In genomic region chr7:148914208-148914777, GRCh38 we compare ENCODE assay signal across 9 cellular contexts. TPM values are rescaled to one million over a fixed set of nuclear protein-coding genes. Genes with fewer than 3 reads are reported as not detected.
DNase-seq lines count a peak whose midpoint lies in the region; ATAC-seq, FAIRE-seq and TF ChIP-seq lines count a peak whose summit lies in the region.
"Had no signal": no experiment of that assay in that cellular context is flagged by ENCODE, and none has a peak within 500 bp of the region (broad histone marks: within the 10 kb centered on the region; RNA-seq: fewer than 3 reads in every experiment).

No MANE protein-coding gene starts in this region.

- H3K27ac ChIP-seq in A549 = peak overlapping the region in 1 of 2 experiments; percentile 72; a peak in 4 of 6 replicates
- H3K27ac ChIP-seq in hepatocyte = no peak overlapping the region

- peaks cover 86% of the 10 kb centered on the region for H3K4me1 Mint-ChIP-seq in stimulated activated naive CD8-positive, alpha-beta T cell treated with anti-CD3 and anti-CD28 coated beads, Interleukin-15, Interleukin-2, amounts not matched to agents 100 ng/mL and 50 ng/mL, for 24 hours (ENCODE audit: low read depth)
- H3K4me1 Mint-ChIP-seq in endothelial cell (ENCODE audit: unreplicated experiment) = no peaks in the 10 kb centered on the region

- ATAC-seq in A549 = peak; percentile 77 to 84
- ATAC-seq in GM19372 (IDR thresholded peaks at IDR 0.05; ENCODE audit: low read depth, unreplicated experiment) = peak; percentile 50
- ATAC-seq in HG03469 (IDR thresholded peaks at IDR 0.05; ENCODE audit: unreplicated experiment) = peak; percentile 39

- H3K79me2 ChIP-seq in hepatocyte = no peaks in the 10 kb centered on the region

- TF ChIP-seq EP300 in A549 (IDR thresholded peaks at IDR 0.05) = no peak

- DNase-seq in A549 (ENCODE audit: low read depth in 1 of 2, low spot score in 1 of 2) (peak; percentile 18 to 41), hepatocyte (ENCODE audit: low spot score) (peak; percentile 37), cerebellar cortex (ENCODE audit: low spot score) (no peak), endothelial cell (ENCODE audit: low spot score) (no peak)
- DNase-seq in activated CD4-positive, alpha-beta T cell treated with anti-CD3 and anti-CD28 coated beads, Interleukin-2, amount 50 U/mL, for 48 hours = peak; percentile 60 to 70
- DNase-seq: DND-41 had no signal

- no peak for TF ChIP-seq RAD21 in A549 (conservative IDR thresholded peaks at IDR 0.05 in 1 of 2, IDR thresholded peaks at IDR 0.05 in 1 of 2)

- no peaks in the 10 kb centered on the region for H3K36me3 ChIP-seq in hepatocyte (replicated peaks; ENCODE audit: insufficient read depth, low read depth)

- H3K36me3 Mint-ChIP-seq in stimulated activated naive CD8-positive, alpha-beta T cell treated with anti-CD3 and anti-CD28 coated beads, Interleukin-15, Interleukin-2, amounts not matched to agents 100 ng/mL and 50 ng/mL, for 24 hours (ENCODE audit: low read depth) = no peaks in the 10 kb centered on the region
- H3K36me3 Mint-ChIP-seq in endothelial cell (ENCODE audit: low read depth, unreplicated experiment) = no peaks in the 10 kb centered on the region

- no peak for TF ChIP-seq POLR2A in A549 (IDR thresholded peaks at IDR 0.05; ENCODE audit: low read length)

- no peaks in the 10 kb centered on the region for H3K9me2 ChIP-seq in hepatocyte (replicated peaks; ENCODE audit: insufficient read depth)

- no peaks in the 10 kb centered on the region for H4K20me1 ChIP-seq in hepatocyte (ENCODE audit: insufficient read depth, poor library complexity, severe bottlenecking)

- no peak for FAIRE-seq in A549 (lab: Jason Lieb, UNC)

- peak overlapping the region; percentile 75 for H3K4me3 Mint-ChIP-seq in stimulated activated naive CD8-positive, alpha-beta T cell treated with anti-CD3 and anti-CD28 coated beads, Interleukin-15, Interleukin-2, amounts not matched to agents 100 ng/mL and 50 ng/mL, for 24 hours
- no peak overlapping the region for H3K4me3 Mint-ChIP-seq in endothelial cell (ENCODE audit: unreplicated experiment)

- H3K9me3 Mint-ChIP-seq in stimulated activated naive CD8-positive, alpha-beta T cell treated with anti-CD3 and anti-CD28 coated beads, Interleukin-15, Interleukin-2, amounts not matched to agents 100 ng/mL and 50 ng/mL, for 24 hours = no peaks in the 10 kb centered on the region
- H3K9me3 Mint-ChIP-seq in endothelial cell (ENCODE audit: unreplicated experiment) = no peaks in the 10 kb centered on the region

- peak overlapping the region; percentile 98 for H3K27ac Mint-ChIP-seq in stimulated activated naive CD8-positive, alpha-beta T cell treated with anti-CD3 and anti-CD28 coated beads, Interleukin-15, Interleukin-2, amounts not matched to agents 100 ng/mL and 50 ng/mL, for 24 hours
- no peak overlapping the region for H3K27ac Mint-ChIP-seq in endothelial cell (ENCODE audit: unreplicated experiment)

- 66% methylated on average over 10 of the region's 10 CpGs for WGBS in A549 (ENCODE audit: missing lambda C conversion rate)
- 55% methylated on average over 10 of the region's 10 CpGs for WGBS in hepatocyte (ENCODE audit: low lambda C conversion rate, missing lambda C conversion rate)

- no peak overlapping the region for H2AFZ ChIP-seq in hepatocyte

- H3K27me3 ChIP-seq in hepatocyte = peaks cover under 1% of the 10 kb centered on the region

- H3K4me3 ChIP-seq in A549 (no peak overlapping the region), hepatocyte (no peak overlapping the region)

- no peak for TF ChIP-seq CTCF in A549 (IDR thresholded peaks at IDR 0.05)
- TF ChIP-seq CTCF in hepatocyte (IDR thresholded peaks at IDR 0.05; ENCODE audit: poor library complexity) = no peak
- no peak for TF ChIP-seq CTCF in endothelial cell (IDR thresholded peaks at IDR 0.05; ENCODE audit: unreplicated experiment)

- H3K4me1 ChIP-seq in A549 = peaks cover 26% of the 10 kb centered on the region
- H3K4me1 ChIP-seq in hepatocyte (ENCODE audit: insufficient read depth) = no peaks in the 10 kb centered on the region

- H3K4me2 ChIP-seq in A549 (peak overlapping the region; percentile 53), hepatocyte (no peak overlapping the region)

- CTCF ChIA-PET in A549 (lab: Yijun Ruan, JAX) = interaction anchor here (0.6 to 2.0 kb wide), 6 partner anchors 10 to 904 kb away, joined by 3 to 4 read pairs (median 3); no protein-coding TSS in a partner anchor

- H3K27me3 Mint-ChIP-seq in stimulated activated naive CD8-positive, alpha-beta T cell treated with anti-CD3 and anti-CD28 coated beads, Interleukin-15, Interleukin-2, amounts not matched to agents 100 ng/mL and 50 ng/mL, for 24 hours = no peaks in the 10 kb centered on the region
- H3K27me3 Mint-ChIP-seq in endothelial cell (ENCODE audit: unreplicated experiment) = no peaks in the 10 kb centered on the region

- H3K9me3 ChIP-seq in A549 (no peaks in the 10 kb centered on the region), hepatocyte (ENCODE audit: low read depth) (no peaks in the 10 kb centered on the region)

- POLR2A ChIA-PET in A549 (lab: Yijun Ruan, JAX) = no interaction called here

TF ChIP-seq in A549, 52 proteins besides CTCF, POLR2A, EP300 and RAD21:
- no peak for TF ChIP-seq MAZ (IDR thresholded peaks at IDR 0.05; ENCODE audit: borderline replicate concordance, low read depth, low read length)
- TF ChIP-seq FOSL2 (IDR thresholded peaks at IDR 0.05) = no peak
- TF ChIP-seq FOSL2 (CRISPR knock-in tag; IDR thresholded peaks at IDR 0.05) = peak; percentile 69

RNA-seq across cellular contexts. Expression of gene EZH2, which starts 30.2 kb away (rescaled TPM):
- polyA plus RNA-seq in A549 (2011; rRNA removed) = 37.3 and 45.7 TPM in 2 replicates
- 20.8 and 21.7 TPM in 2 replicates for polyA plus RNA-seq in A549 (2012; cell fraction: cytosol; rRNA removed)
- 39.9 and 55.8 TPM in 2 replicates for polyA plus RNA-seq in A549 (2012; cell fraction: nucleus; rRNA removed)
- polyA plus RNA-seq in A549 (2017; fragmentation: RNase III; extraction: RNeasy Plus Mini Kit Qiagen cat#74134 plus additional on column Dnase treatment) = 34.4 to 36.6 TPM (median 35.6 TPM) in 3 replicates
- 12.3 and 15.8 TPM in 2 replicates for polyA minus RNA-seq in A549 (2011; rRNA and poly(A)+ RNA removed)
- total RNA-seq in hepatocyte = 10.7 and 12.2 TPM in 2 replicates
- 11.7 and 13.2 TPM in 2 replicates for polyA plus RNA-seq in hepatocyte
- 37.5 TPM for total RNA-seq in endothelial cell (ENCODE audit: unreplicated experiment)

Comparison
In these comparisons a context has a peak if more than half of its experiments do, and no peak if none do; other contexts are left out.
1. DNase-seq: peak in A549 (2 of 2), activated CD4-positive, alpha-beta T cell treated with anti-CD3 and anti-CD28 coated beads, Interleukin-2, amount 50 U/mL, for 48 hours (2 of 2) and hepatocyte (single experiment); none in cerebellar cortex (single experiment) and endothelial cell (single experiment).
2. Peak in every context shown above with its lines, with median percentiles within 50 percentile points of each other: ATAC-seq.